Comparison of ENCODE assay signal across 8 cellular contexts in genomic region chr3:77038468-77038927, GRCh38. TPM values are rescaled to one million over a fixed set of nuclear protein-coding genes. Genes with fewer than 3 reads are reported as not detected.
A peak's percentile ranks its signal among the peaks of the same experiment; 100 is the strongest.
DNase-seq lines count a peak whose midpoint lies in the region; ATAC-seq, FAIRE-seq and TF ChIP-seq lines count a peak whose summit lies in the region.

No MANE protein-coding gene starts in this region.

- H3K9me3 Mint-ChIP-seq in endodermal cell: no peaks in the 10 kb centered on the region

- TF ChIP-seq POLR2A in A549 (IDR thresholded peaks at IDR 0.05; ENCODE audit: low read length): no peak
- TF ChIP-seq POLR2A in upper lobe of left lung (IDR thresholded peaks at IDR 0.05): no peak

- H3K4me2 ChIP-seq in A549: peak overlapping the region; percentile 62

- H3K4me3 ChIP-seq in A549 (no peak overlapping the region; the same call in 2 of the 3 replicates), RWPE2 (ENCODE audit: severe bottlenecking) (peak overlapping the region; percentile 2), endodermal cell (ENCODE audit: low read length) (peak overlapping the region; percentile 84), lower lobe of right lung (peak overlapping the region; percentile 54), upper lobe of left lung (peak overlapping the region in 3 of 4 donors; percentile 38 to 57 (median 52))

- H3K4me1 Mint-ChIP-seq in endodermal cell: peaks cover 9% of the 10 kb centered on the region

- no peak overlapping the region for H3K9ac ChIP-seq in endodermal cell (ENCODE audit: extremely low read depth, low read length, poor library complexity, severe bottlenecking)

- peak; percentile 96 to 98 for ATAC-seq in A549
- peak; percentile 61 for ATAC-seq in GM18502 (IDR thresholded peaks at IDR 0.05; ENCODE audit: poor library complexity, unreplicated experiment)
- peak; percentile 92 for ATAC-seq in RWPE2 (ENCODE audit: low read depth)
- peak; percentile 90 for ATAC-seq in lower lobe of right lung
- peak; percentile 83 to 92 for ATAC-seq in upper lobe of left lung (ENCODE audit: low FRiP score in 2 of 2)

- intact Hi-C loops in lower lobe of right lung (cut with DNase I): loop anchor here (5.0 kb wide), 1 partner anchor 219 kb away; no protein-coding TSS in a partner anchor

- H3K36me3 ChIP-seq in RWPE2 (ENCODE audit: low read depth) (no peaks in the 10 kb centered on the region), endodermal cell (ENCODE audit: control insufficient read depth, insufficient read depth, low read length) (no peaks in the 10 kb centered on the region), lower lobe of right lung (no peaks in the 10 kb centered on the region), upper lobe of left lung (no peaks in the 10 kb centered on the region)

- no peak overlapping the region for H3K27ac Mint-ChIP-seq in endodermal cell

- TF ChIP-seq CTCF in A549 (IDR thresholded peaks at IDR 0.05): peak; percentile 51
- TF ChIP-seq CTCF in RWPE2 (IDR thresholded peaks at IDR 0.05; ENCODE audit: poor library complexity, severe bottlenecking): peak; percentile 82
- peak; percentile 87 for TF ChIP-seq CTCF in endodermal cell (conservative IDR thresholded peaks at IDR 0.05)
- peak; percentile 58 for TF ChIP-seq CTCF in lower lobe of right lung (IDR thresholded peaks at IDR 0.05)
- peak; percentile 43 to 76 (median 48) for TF ChIP-seq CTCF in upper lobe of left lung (IDR thresholded peaks at IDR 0.05)

- H3K27ac ChIP-seq in A549 (no peak overlapping the region), RWPE2 (ENCODE audit: poor library complexity, severe bottlenecking) (no peak overlapping the region), endodermal cell (ENCODE audit: low read depth, low read length) (peak overlapping the region; percentile 19), lower lobe of right lung (no peak overlapping the region), upper lobe of left lung (peak overlapping the region; percentile 39 to 73 (median 56))

- CTCF ChIA-PET in A549 (lab: Yijun Ruan, JAX): interaction anchor here (0.6 to 2.4 kb wide), 15 partner anchors 10 to 1607 kb away, joined by 3 to 23 read pairs (median 4); no protein-coding TSS in a partner anchor

- peak; percentile 69 to 78 for TF ChIP-seq RAD21 in A549 (conservative IDR thresholded peaks at IDR 0.05 in 1 of 2, IDR thresholded peaks at IDR 0.05 in 1 of 2)

- WGBS in A549 (ENCODE audit: missing lambda C conversion rate): 6% methylated on average over 21 of the region's 21 CpGs
- WGBS in endodermal cell (ENCODE audit: insufficient coverage in 1 of 2, insufficient read length in 1 of 2), 2 experiments: 0% methylated on average over 7 to 21 of the region's 21 CpGs
- 1 to 5% methylated on average over 21 of the region's 21 CpGs for WGBS in upper lobe of left lung, 2 donors

- H3K9me3 ChIP-seq in A549: no peaks in the 10 kb centered on the region
- no peaks in the 10 kb centered on the region for H3K9me3 ChIP-seq in RWPE2 (ENCODE audit: severe bottlenecking)
- no peaks in the 10 kb centered on the region for H3K9me3 ChIP-seq in endodermal cell (ENCODE audit: control insufficient read depth, low read length)
- no peaks in the 10 kb centered on the region for H3K9me3 ChIP-seq in lower lobe of right lung
- no peaks in the 10 kb centered on the region for H3K9me3 ChIP-seq in upper lobe of left lung

- H3K27me3 Mint-ChIP-seq in endodermal cell (ENCODE audit: insufficient read depth): peaks cover 35% of the 10 kb centered on the region

- H3K4me3 Mint-ChIP-seq in endodermal cell: peak overlapping the region; percentile 73

- DNase-seq in A549 (ENCODE audit: low read depth in 1 of 2, low spot score in 1 of 2) (peak; percentile 30 to 77), NAMALWA (ENCODE audit: low spot score) (peak; percentile 19), RWPE2 (ENCODE audit: low spot score) (peak; percentile 61), endodermal cell (peak; percentile 88), lower lobe of right lung (peak; percentile 64), upper lobe of left lung (peak; percentile 57 to 84), mesenteric fat pad (ENCODE audit: low spot score) (no peak)

- no peak for FAIRE-seq in A549 (lab: Jason Lieb, UNC)

- H3K27me3 ChIP-seq in RWPE2 (ENCODE audit: insufficient read depth, poor library complexity, severe bottlenecking) (peaks cover 80% of the 10 kb centered on the region), endodermal cell (ENCODE audit: control insufficient read depth, insufficient read depth, low read length, poor library complexity, severe bottlenecking) (peaks cover 30% of the 10 kb centered on the region), lower lobe of right lung (ENCODE audit: low read depth) (peaks cover 23% of the 10 kb centered on the region), upper lobe of left lung (peaks cover 0 to 9% (median 2%) of the 10 kb centered on the region in 4 donors)

- POLR2A ChIA-PET in A549 (lab: Yijun Ruan, JAX): no interaction called here

- H3K4me1 ChIP-seq in A549 (peaks cover 9% of the 10 kb centered on the region; the same call in 1 of the 3 replicates), RWPE2 (ENCODE audit: insufficient read depth, poor library complexity, severe bottlenecking) (peaks cover 8% of the 10 kb centered on the region), endodermal cell (ENCODE audit: control insufficient read depth, insufficient read depth, low read length) (no peaks in the 10 kb centered on the region), lower lobe of right lung (peaks cover 5% of the 10 kb centered on the region), upper lobe of left lung (peaks cover 0 to 15% (median 11%) of the 10 kb centered on the region in 4 donors)

- TF ChIP-seq EP300 in A549 (IDR thresholded peaks at IDR 0.05) (no peak), upper lobe of left lung (IDR thresholded peaks at IDR 0.05) (no peak)

- H3K36me3 Mint-ChIP-seq in endodermal cell (ENCODE audit: low read depth): no peaks in the 10 kb centered on the region

TF ChIP-seq in A549, 52 proteins besides CTCF, POLR2A, EP300 and RAD21:
- no peak for TF ChIP-seq FOXS1 (CRISPR knock-in tag; IDR thresholded peaks at IDR 0.05)
- peak; percentile 45; the same call in 1 of the 3 replicates for TF ChIP-seq SMC3 (IDR thresholded peaks at IDR 0.05)
- TF ChIP-seq HES2 (IDR thresholded peaks at IDR 0.05): no peak

RNA-seq across cellular contexts. Expression of gene ROBO2, which starts 1.4 kb away (rescaled TPM):
- polyA plus RNA-seq in A549 (2011; rRNA removed) (0.04 TPM in 1 of 2 replicates, not detected in the other), A549 (2017; fragmentation: RNase III; extraction: RNeasy Plus Mini Kit Qiagen cat#74134 plus additional on column Dnase treatment) (not detected in 3 replicates)
- not detected in 2 replicates for polyA plus RNA-seq in A549 (2012; cell fraction: cytosol; rRNA removed)
- polyA plus RNA-seq in A549 (2012; cell fraction: nucleus; rRNA removed): not detected in 2 replicates
- polyA minus RNA-seq in A549 (2011; rRNA and poly(A)+ RNA removed): not detected in 2 replicates
- total RNA-seq in endodermal cell (1 to 10 TPM; 2.5 to 2.9 TPM), lower lobe of right lung (11.8 TPM), upper lobe of left lung (10 to 100 TPM; 12.0 to 29.1 (median 14.0) TPM), mesenteric fat pad (1.8 TPM)
- polyA plus RNA-seq in endodermal cell (2013, experiment 1 of 2): 23.3 TPM
- 21.1 TPM for polyA plus RNA-seq in endodermal cell (2013, experiment 2 of 2)

Comparison
In these comparisons a context has a peak if more than half of its experiments do, and no peak if none do; other contexts are left out.
1. H3K27ac ChIP-seq: peak in endodermal cell (single experiment) and upper lobe of left lung (4 of 4); none in A549 (0 of 2), RWPE2 (single experiment) and lower lobe of right lung (single experiment).
2. Peak in every context shown above with its lines, with median percentiles within 50 percentile points of each other: ATAC-seq and CTCF ChIP-seq.